In the genomic region with DNA sequence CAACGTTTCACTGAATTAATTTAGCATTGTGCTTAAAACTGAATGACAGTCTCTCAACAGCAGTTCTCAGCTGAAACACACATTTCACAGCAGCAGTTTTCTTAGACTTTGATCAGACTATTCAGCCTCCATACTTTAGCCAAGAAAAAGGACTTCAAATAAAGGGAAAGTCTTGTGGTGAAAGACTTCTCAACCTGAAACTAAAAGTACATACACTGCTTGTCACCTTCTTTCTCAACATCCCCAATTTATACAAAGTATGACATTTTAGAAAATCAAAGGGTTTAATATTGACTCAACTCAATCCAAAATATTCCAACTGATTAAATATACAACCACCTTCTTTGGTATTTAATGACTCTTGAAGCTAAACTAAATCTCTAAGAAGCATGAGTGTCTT, we compare ENCODE assay signal across 25 cellular contexts.
DNase-seq lines count a peak whose midpoint lies in the region; ATAC-seq, FAIRE-seq and TF ChIP-seq lines count a peak whose summit lies in the region.
"Had no signal": no experiment of that assay in that cellular context is flagged by ENCODE, and none has a peak within 500 bp of the region (broad histone marks: within the 10 kb centered on the region; RNA-seq: fewer than 3 reads in every experiment).

No MANE protein-coding gene starts in this region.

- peak in 1 of 2 experiments; percentile 22; a peak in 1 of 4 replicates for TF ChIP-seq EP300 in GM12878 (IDR thresholded peaks at IDR 0.05; ENCODE audit: borderline replicate concordance in 1 of 2, control insufficient read depth in 1 of 2, low read depth in 2 of 2, low read length in 2 of 2)

- no peaks in the 10 kb centered on the region for H3K9me3 ChIP-seq in GM12878 (replicated peaks; ENCODE audit: control insufficient read depth, insufficient read depth, low read length)
- H3K9me3 ChIP-seq in thyroid gland, result no peaks in the 10 kb centered on the region
- H3K9me3 ChIP-seq: Caco-2, MG63, SK-N-SH had no signal

- intact Hi-C loops in GM12878 (cut with micrococcal nuclease; ENCODE audit: unreplicated experiment) (no loop called here), thyroid gland (cut with DNase I) (no loop called here)

- H2AFZ ChIP-seq in GM12878 (ENCODE audit: control insufficient read depth, low read depth, low read length), result no peak overlapping the region

- SMC1A ChIA-PET in GM12878 (lab: Charles Lee; ENCODE audit: uncharacterized antibody, unreplicated experiment), result no interaction called here

- H4K20me1 ChIP-seq in GM12878 (ENCODE audit: control insufficient read depth, insufficient read depth), result no peaks in the 10 kb centered on the region

- H3K27me3 ChIP-seq in GM12878 (replicated peaks in 1 of 2; ENCODE audit: control insufficient read depth in 2 of 2, insufficient read depth in 2 of 2, low read length in 1 of 2), result no peaks in the 10 kb centered on the region
- no peaks in the 10 kb centered on the region for H3K27me3 ChIP-seq in H7 (ENCODE audit: control insufficient read depth, insufficient read depth, low read length)
- H3K27me3 ChIP-seq in thyroid gland, result no peaks in the 10 kb centered on the region
- H3K27me3 ChIP-seq: MG63 had no signal

- TF ChIP-seq POLR2A in GM12878 (IDR thresholded peaks at IDR 0.05; ENCODE audit: low read depth, low read length) (no peak), thyroid gland (IDR thresholded peaks at IDR 0.05) (no peak)

- no TSS peak for BruUV-seq in GM12878 (replicated peaks; lab: Mats Ljungman, UMichigan)

- POLR2A ChIA-PET in GM12878 (lab: Charles Lee), result no interaction called here

- no peaks in the 10 kb centered on the region for H3K36me3 ChIP-seq in GM12878 (ENCODE audit: control insufficient read depth in 2 of 2, insufficient read depth in 2 of 2, low read length in 1 of 2)
- H3K36me3 ChIP-seq in H7 (replicated peaks; ENCODE audit: control insufficient read depth, insufficient read depth, low read length), result no peaks in the 10 kb centered on the region
- no peaks in the 10 kb centered on the region for H3K36me3 ChIP-seq in thyroid gland
- H3K36me3 ChIP-seq: MG63 had no signal

- WGBS in GM12878 (ENCODE audit: insufficient coverage, insufficient replicate concordance, low lambda C conversion rate, missing lambda C conversion rate), result 9% methylated on average over 1 of the region's 1 CpG
- 37 to 56% methylated on average over 1 of the region's 1 CpG for WGBS in thyroid gland, 2 donors

- no peak for FAIRE-seq in GM12878 (lab: Jason Lieb, UNC)
- FAIRE-seq: G401.6, GM18507, GM19239, H54, RCC 7860 had no signal

- in situ Hi-C loops in GM12878 (cut with MboI), result no loop called here

- ATAC-seq in HG02588 (IDR thresholded peaks at IDR 0.05; ENCODE audit: unreplicated experiment) (peak; percentile 76), HG03442 (IDR thresholded peaks at IDR 0.05; ENCODE audit: unreplicated experiment) (peak; percentile 76), GM12878 (peak; percentile 89)
- ATAC-seq: CD8-positive, alpha-beta T cell; T-helper 17 cell had no signal

- H3K4me3 ChIP-seq in GM12865 (ENCODE audit: low read depth, low read length) (no peak overlapping the region), GM12878 (no peak overlapping the region), H7 (ENCODE audit: insufficient read depth, low read depth, low read length) (no peak overlapping the region), thyroid gland (replicated peaks in 1 of 3) (no peak overlapping the region)
- H3K4me3 ChIP-seq: MG63 had no signal

- TF ChIP-seq CTCF in GM12865 (IDR thresholded peaks at IDR 0.05; ENCODE audit: insufficient read depth, low read depth, low read length, missing control alignments) (no peak), GM12878 (IDR thresholded peaks at IDR 0.05 in 2 of 3, conservative IDR thresholded peaks at IDR 0.05 in 1 of 3; ENCODE audit: control insufficient read depth in 2 of 3, extremely low read depth in 1 of 3, insufficient read depth in 1 of 3, low read depth in 3 of 3, low read length in 3 of 3) (no peak), thyroid gland (IDR thresholded peaks at IDR 0.05) (no peak)

- RAD21 ChIA-PET in GM12878 (lab: Charles Lee; ENCODE audit: unreplicated experiment), result interaction anchor here (0.5 kb wide), 1 partner anchor 46 kb away, joined by 3 read pairs; no protein-coding TSS in a partner anchor

- H3K27ac ChIP-seq in GM12878 (ENCODE audit: control insufficient read depth, insufficient read depth), result no peak overlapping the region
- H3K27ac ChIP-seq in thyroid gland, result no peak overlapping the region
- H3K27ac ChIP-seq: 22Rv1, C4-2B had no signal

- H3K79me2 ChIP-seq in GM12878 (ENCODE audit: control insufficient read depth, insufficient read depth, low read length), result no peaks in the 10 kb centered on the region

- H3K9ac ChIP-seq in GM12878 (ENCODE audit: control insufficient read depth, insufficient read depth, low read length), result no peak overlapping the region
- H3K9ac ChIP-seq: SK-N-SH had no signal

- no peaks in the 10 kb centered on the region for H3K4me1 ChIP-seq in GM12878 (ENCODE audit: control insufficient read depth, insufficient read depth, low read length)
- no peaks in the 10 kb centered on the region for H3K4me1 ChIP-seq in thyroid gland
- H3K4me1 ChIP-seq: Caco-2 had no signal

- no peak for TF ChIP-seq RAD21 in GM12878 (IDR thresholded peaks at IDR 0.05; ENCODE audit: insufficient read depth, low read depth, low read length)

- peak; percentile 24 for DNase-seq in GM12865 (ENCODE audit: low read depth)
- DNase-seq in GM12878 (ENCODE audit: low read depth, low spot score), result no peak
- DNase-seq in H7, result no peak
- no peak for DNase-seq in thyroid gland
- DNase-seq in NCI-H1048 (lab: John Stamatoyannopoulos, UW), result no peak
- DNase-seq in NCI-H1694 (lab: John Stamatoyannopoulos, UW), result no peak
- DNase-seq: Caco-2; CD8-positive, alpha-beta T cell; IMR-90; KG1; MG63; NCI-H2029 treated with DMSO at 0.1 percent for 48 hours; NCI-H526 treated with DMSO at 0.1 percent for 48 hours; OCI-M1; SK-N-SH; T-helper 17 cell had no signal

- CTCF ChIA-PET in GM12878 (lab: Yijun Ruan, JAX), result no interaction called here

- H3K4me2 ChIP-seq in GM12878 (ENCODE audit: control insufficient read depth, insufficient read depth), result no peak overlapping the region
- H3K4me2 ChIP-seq: SK-N-SH had no signal

TF ChIP-seq in GM12878, 131 proteins besides CTCF, POLR2A, EP300 and RAD21:
- TF ChIP-seq RUNX3 (IDR thresholded peaks at IDR 0.05; ENCODE audit: low read length) (peak; percentile 61; the same call in 1 of the 2 replicates), ZNF217 (IDR thresholded peaks at IDR 0.05) (peak; percentile 61; the same call in 1 of the 2 replicates), PML (IDR thresholded peaks at IDR 0.05; ENCODE audit: low read length) (no peak), MTA2 (IDR thresholded peaks at IDR 0.05; ENCODE audit: low read depth) (peak; percentile 66), SMAD5 (IDR thresholded peaks at IDR 0.05; ENCODE audit: low read depth) (no peak), JUNB (IDR thresholded peaks at IDR 0.05) (peak; percentile 9; the same call in 1 of the 2 replicates), DPF2 (IDR thresholded peaks at IDR 0.05) (peak; percentile 44)
- TF ChIP-seq, protein P1, sequence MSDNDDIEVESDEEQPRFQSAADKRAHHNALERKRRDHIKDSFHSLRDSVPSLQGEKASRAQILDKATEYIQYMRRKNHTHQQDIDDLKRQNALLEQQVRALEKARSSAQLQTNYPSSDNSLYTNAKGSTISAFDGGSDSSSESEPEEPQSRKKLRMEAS (IDR thresholded peaks at IDR 0.05; ENCODE audit: low read depth, low read length), result no peak
- TF ChIP-seq, protein P2, sequence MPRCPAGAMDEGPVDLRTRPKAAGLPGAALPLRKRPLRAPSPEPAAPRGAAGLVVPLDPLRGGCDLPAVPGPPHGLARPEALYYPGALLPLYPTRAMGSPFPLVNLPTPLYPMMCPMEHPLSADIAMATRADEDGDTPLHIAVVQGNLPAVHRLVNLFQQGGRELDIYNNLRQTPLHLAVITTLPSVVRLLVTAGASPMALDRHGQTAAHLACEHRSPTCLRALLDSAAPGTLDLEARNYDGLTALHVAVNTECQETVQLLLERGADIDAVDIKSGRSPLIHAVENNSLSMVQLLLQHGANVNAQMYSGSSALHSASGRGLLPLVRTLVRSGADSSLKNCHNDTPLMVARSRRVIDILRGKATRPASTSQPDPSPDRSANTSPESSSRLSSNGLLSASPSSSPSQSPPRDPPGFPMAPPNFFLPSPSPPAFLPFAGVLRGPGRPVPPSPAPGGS (IDR thresholded peaks at IDR 0.05; ENCODE audit: borderline replicate concordance, insufficient read depth, low read depth, low read length, poor library complexity, severe bottlenecking), result no peak
- TF ChIP-seq, protein P3, sequence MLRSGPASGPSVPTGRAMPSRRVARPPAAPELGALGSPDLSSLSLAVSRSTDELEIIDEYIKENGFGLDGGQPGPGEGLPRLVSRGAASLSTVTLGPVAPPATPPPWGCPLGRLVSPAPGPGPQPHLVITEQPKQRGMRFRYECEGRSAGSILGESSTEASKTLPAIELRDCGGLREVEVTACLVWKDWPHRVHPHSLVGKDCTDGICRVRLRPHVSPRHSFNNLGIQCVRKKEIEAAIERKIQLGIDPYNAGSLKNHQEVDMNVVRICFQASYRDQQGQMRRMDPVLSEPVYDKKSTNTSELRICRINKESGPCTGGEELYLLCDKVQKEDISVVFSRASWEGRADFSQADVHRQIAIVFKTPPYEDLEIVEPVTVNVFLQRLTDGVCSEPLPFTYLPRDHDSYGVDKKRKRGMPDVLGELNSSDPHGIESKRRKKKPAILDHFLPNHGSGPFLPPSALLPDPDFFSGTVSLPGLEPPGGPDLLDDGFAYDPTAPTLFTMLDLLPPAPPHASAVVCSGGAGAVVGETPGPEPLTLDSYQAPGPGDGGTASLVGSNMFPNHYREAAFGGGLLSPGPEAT (IDR thresholded peaks at IDR 0.05; ENCODE audit: low read depth), result 0 out of 2 replicates have a peak, but pooled peaks have one; percentile 15
